In the genomic region with DNA sequence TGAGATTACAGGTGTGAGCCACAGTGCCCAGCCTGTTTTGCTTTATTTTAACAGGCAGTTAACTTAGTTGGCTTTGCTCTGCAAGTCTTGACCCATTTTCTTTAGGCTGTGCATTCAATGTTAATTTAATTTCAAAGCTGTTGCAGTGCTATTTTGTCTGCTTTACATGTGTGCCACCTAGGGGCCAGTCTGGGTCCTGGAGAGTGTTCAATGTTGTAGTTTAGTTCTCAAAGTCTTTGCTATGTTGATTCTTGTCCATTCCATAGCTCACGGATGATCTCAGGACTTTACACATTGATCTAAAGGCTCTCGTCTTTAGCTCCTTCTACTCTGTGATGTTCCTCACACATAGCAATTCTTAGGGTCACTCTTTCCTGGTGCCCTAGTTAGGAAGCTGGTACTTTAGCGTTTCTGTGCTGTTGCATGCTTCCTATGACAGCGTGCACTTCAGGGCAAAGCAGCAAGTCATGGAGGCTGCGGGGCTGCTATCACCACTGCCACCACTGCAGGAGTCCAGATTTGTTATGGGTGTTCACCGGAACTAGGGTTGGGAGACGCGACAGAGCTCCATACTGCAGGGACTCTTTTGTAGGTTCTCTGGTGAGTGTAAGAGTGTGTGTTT, we compare ENCODE assay signal across 8 cellular contexts. TPM values are rescaled to one million over a fixed set of nuclear protein-coding genes. Genes with fewer than 3 reads are reported as not detected.
DNase-seq lines count a peak whose midpoint lies in the region; ATAC-seq, FAIRE-seq and TF ChIP-seq lines count a peak whose summit lies in the region.

No MANE protein-coding gene starts in this region.

- H3K4me3 ChIP-seq in GM23338 = no peak overlapping the region
- H3K4me3 ChIP-seq in PC-3 (ENCODE audit: low read length) = no peak overlapping the region
- no peak overlapping the region for H3K4me3 ChIP-seq in GM12878
- no peak overlapping the region for H3K4me3 ChIP-seq in uterus

- TF ChIP-seq POLR2A in GM12878 (IDR thresholded peaks at IDR 0.05; ENCODE audit: low read depth, low read length) (no peak), uterus (IDR thresholded peaks at IDR 0.05) (no peak)

- ATAC-seq in GM23338 = peak; percentile 77
- peak; percentile 94 for ATAC-seq in PC-3
- ATAC-seq in GM12878 = peak; percentile 87
- no peak for ATAC-seq in stimulated activated memory B cell treated with anti-CD40 and anti-IgM and Interleukin-4, amounts not matched to agents 10 μg/mL and 1 μg/mL and 100 μg/mL, for 72 hours

- H3K9ac ChIP-seq in PC-3 (ENCODE audit: low read length) (no peak overlapping the region), GM12878 (ENCODE audit: control insufficient read depth, insufficient read depth, low read length) (no peak overlapping the region)

- H4K20me1 ChIP-seq in GM23338 (replicated peaks; ENCODE audit: insufficient read depth) (no peaks in the 10 kb centered on the region), PC-3 (ENCODE audit: low read length) (no peaks in the 10 kb centered on the region), GM12878 (ENCODE audit: control insufficient read depth, insufficient read depth) (no peaks in the 10 kb centered on the region)

- H3K9me2 ChIP-seq in GM23338 (ENCODE audit: insufficient read depth) = peaks cover 5% of the 10 kb centered on the region; the same call in 1 of the 2 replicates
- H3K9me2 ChIP-seq in PC-3 (replicated peaks; ENCODE audit: low read length) = no peaks in the 10 kb centered on the region

- H3K4me1 ChIP-seq in GM23338 (ENCODE audit: insufficient read depth) = no peaks in the 10 kb centered on the region
- H3K4me1 ChIP-seq in PC-3 (ENCODE audit: insufficient read depth, low read length) = 0 out of 2 replicates have a peak, but pooled peaks cover 9% of the 10 kb centered on the region
- no peaks in the 10 kb centered on the region for H3K4me1 ChIP-seq in GM12878 (ENCODE audit: control insufficient read depth, insufficient read depth, low read length)
- H3K4me1 ChIP-seq in uterus = no peaks in the 10 kb centered on the region

- no peaks in the 10 kb centered on the region for H3K4me1 Mint-ChIP-seq in GM23338
- no peaks in the 10 kb centered on the region for H3K4me1 Mint-ChIP-seq in stimulated activated memory B cell treated with anti-CD40 and anti-IgM and Interleukin-4, amounts not matched to agents 10 μg/mL and 1 μg/mL and 100 μg/mL, for 72 hours

- SMC1A ChIA-PET in GM12878 (lab: Charles Lee; ENCODE audit: uncharacterized antibody, unreplicated experiment) = interaction anchor here (0.6 to 3.0 kb wide), 4 partner anchors 12 to 210 kb away, joined by 3 to 17 read pairs (median 4); no protein-coding TSS in a partner anchor

- no peaks in the 10 kb centered on the region for H3K27me3 Mint-ChIP-seq in GM23338 (ENCODE audit: insufficient read depth, low read depth, poor library complexity)
- H3K27me3 Mint-ChIP-seq in stimulated activated memory B cell treated with anti-CD40 and anti-IgM and Interleukin-4, amounts not matched to agents 10 μg/mL and 1 μg/mL and 100 μg/mL, for 72 hours = peaks cover 41% of the 10 kb centered on the region

- in situ Hi-C loops in GM12878 (cut with MboI) = no loop called here

- H3K27ac ChIP-seq in GM23338 (ENCODE audit: low read depth) = no peak overlapping the region
- no peak overlapping the region for H3K27ac ChIP-seq in PC-3 (ENCODE audit: low read length)
- no peak overlapping the region for H3K27ac ChIP-seq in GM12878 (ENCODE audit: control insufficient read depth, insufficient read depth)
- no peak overlapping the region for H3K27ac ChIP-seq in uterus

- peak overlapping the region; percentile 75; the same call in 1 of the 2 replicates for H2AFZ ChIP-seq in GM23338
- peak overlapping the region; percentile 20; the same call in 1 of the 2 replicates for H2AFZ ChIP-seq in PC-3 (ENCODE audit: low read length)
- no peak overlapping the region for H2AFZ ChIP-seq in GM12878 (ENCODE audit: control insufficient read depth, low read depth, low read length)

- H3K79me2 ChIP-seq in GM23338 (replicated peaks; ENCODE audit: insufficient read depth) (no peaks in the 10 kb centered on the region), PC-3 (ENCODE audit: low read length) (no peaks in the 10 kb centered on the region), GM12878 (ENCODE audit: control insufficient read depth, insufficient read depth, low read length) (no peaks in the 10 kb centered on the region)

- H3K36me3 Mint-ChIP-seq in GM23338 (ENCODE audit: low read depth) = peaks cover 5% of the 10 kb centered on the region; the same call in 2 of the 3 replicates
- H3K36me3 Mint-ChIP-seq in stimulated activated memory B cell treated with anti-CD40 and anti-IgM and Interleukin-4, amounts not matched to agents 10 μg/mL and 1 μg/mL and 100 μg/mL, for 72 hours = no peaks in the 10 kb centered on the region

- 0 out of 2 replicates have a peak overlapping the region, but pooled peaks have one; percentile 20 for H3K27ac Mint-ChIP-seq in GM23338
- H3K27ac Mint-ChIP-seq in stimulated activated memory B cell treated with anti-CD40 and anti-IgM and Interleukin-4, amounts not matched to agents 10 μg/mL and 1 μg/mL and 100 μg/mL, for 72 hours = no peak overlapping the region

- no peaks in the 10 kb centered on the region for H3F3A ChIP-seq in GM23338 (replicated peaks; ENCODE audit: low read depth)
- H3F3A ChIP-seq in PC-3 (ENCODE audit: low read length, unreplicated experiment) = no peaks in the 10 kb centered on the region

- TF ChIP-seq RAD21 in GM12878 (IDR thresholded peaks at IDR 0.05; ENCODE audit: insufficient read depth, low read depth, low read length) = peak; percentile 75

- H3K9me3 ChIP-seq in PC-3 (ENCODE audit: low read length) = no peaks in the 10 kb centered on the region
- no peaks in the 10 kb centered on the region for H3K9me3 ChIP-seq in GM12878 (replicated peaks; ENCODE audit: control insufficient read depth, insufficient read depth, low read length)
- H3K9me3 ChIP-seq in uterus = no peaks in the 10 kb centered on the region

- TF ChIP-seq EP300 in GM12878 (IDR thresholded peaks at IDR 0.05; ENCODE audit: borderline replicate concordance in 1 of 2, control insufficient read depth in 1 of 2, low read depth in 2 of 2, low read length in 2 of 2) = no peak

- BruUV-seq in PC-3 (replicated peaks; lab: Mats Ljungman, UMichigan) = no TSS peak
- no TSS peak for BruUV-seq in GM12878 (replicated peaks; lab: Mats Ljungman, UMichigan)

- H3K27me3 ChIP-seq in GM23338 (ENCODE audit: insufficient read depth) = no peaks in the 10 kb centered on the region
- no peaks in the 10 kb centered on the region for H3K27me3 ChIP-seq in PC-3 (ENCODE audit: low read length)
- no peaks in the 10 kb centered on the region; a peak in 2 of 4 replicates for H3K27me3 ChIP-seq in GM12878 (replicated peaks in 1 of 2; ENCODE audit: control insufficient read depth in 2 of 2, insufficient read depth in 2 of 2, low read length in 1 of 2)
- no peaks in the 10 kb centered on the region for H3K27me3 ChIP-seq in uterus

- H3K4me2 ChIP-seq in GM23338 = no peak overlapping the region
- no peak overlapping the region for H3K4me2 ChIP-seq in PC-3 (ENCODE audit: low read length)
- H3K4me2 ChIP-seq in GM12878 (ENCODE audit: control insufficient read depth, insufficient read depth) = no peak overlapping the region

- WGBS in GM12878 (ENCODE audit: insufficient coverage, insufficient replicate concordance, low lambda C conversion rate, missing lambda C conversion rate) = 55% methylated on average over 8 of the region's 8 CpGs

- no peak for FAIRE-seq in GM12878 (lab: Jason Lieb, UNC)

- no peaks in the 10 kb centered on the region; the same call in 1 of the 2 replicates for H3K36me3 ChIP-seq in GM23338 (ENCODE audit: insufficient read depth)
- no peaks in the 10 kb centered on the region for H3K36me3 ChIP-seq in PC-3 (ENCODE audit: low read depth, low read length)
- H3K36me3 ChIP-seq in GM12878 (ENCODE audit: control insufficient read depth in 2 of 2, insufficient read depth in 2 of 2, low read length in 1 of 2) = no peaks in the 10 kb centered on the region
- no peaks in the 10 kb centered on the region for H3K36me3 ChIP-seq in uterus

- TF ChIP-seq CTCF in GM23338 (conservative IDR thresholded peaks at IDR 0.05; ENCODE audit: low read depth in 2 of 2) (peak; percentile 73 to 75), PC-3 (conservative IDR thresholded peaks at IDR 0.05; ENCODE audit: low read depth, low read length) (peak; percentile 83), GM12878 (IDR thresholded peaks at IDR 0.05 in 2 of 3, conservative IDR thresholded peaks at IDR 0.05 in 1 of 3; ENCODE audit: control insufficient read depth in 2 of 3, extremely low read depth in 1 of 3, insufficient read depth in 1 of 3, low read depth in 3 of 3, low read length in 3 of 3) (peak; percentile 56 to 63 (median 61); a peak in 5 of 6 replicates), uterus (IDR thresholded peaks at IDR 0.05) (peak in 1 of 4 experiments; percentile 15)

- DNase-seq in NOMO-1 (lab: John Stamatoyannopoulos, UW; ENCODE audit: unreplicated experiment in 2 of 2) (peak; percentile 23 to 40), NOMO-1 treated with dmso at 0.1 percent for 144 hours (lab: John Stamatoyannopoulos, UW; ENCODE audit: unreplicated experiment) (no peak), GM23338 (ENCODE audit: low spot score) (peak; percentile 57), PC-3 (peak; percentile 62), GM12878 (ENCODE audit: low read depth, low spot score) (no peak), lung microvascular endothelial cell (ENCODE audit: low read depth in 2 of 2) (peak; percentile 54 to 63), uterus (no peak)

- CTCF ChIA-PET in PC-3 (lab: Charles Lee) = interaction anchor here (0.6 to 1.4 kb wide), 14 partner anchors 13 to 720 kb away, joined by 3 to 18 read pairs (median 4); partner anchors contain the start of gene PKD1L1
- CTCF ChIA-PET in GM12878 (lab: Yijun Ruan, JAX) = interaction anchor here (0.6 to 1.9 kb wide), 13 partner anchors 10 to 217 kb away, joined by 3 to 26 read pairs (median 4); no protein-coding TSS in a partner anchor

- intact Hi-C loops in PC-3 (cut with micrococcal nuclease) = loop anchor here (1.0 kb wide), 3 partner anchors 16 to 210 kb away; no protein-coding TSS in a partner anchor
- intact Hi-C loops in GM12878 (cut with micrococcal nuclease; ENCODE audit: unreplicated experiment) = loop anchor here (1.0 to 2.0 kb wide), 2 partner anchors 44 to 210 kb away; no protein-coding TSS in a partner anchor
- intact Hi-C loops in uterus (cut with DNase I; ENCODE audit: low total_unique reads) = no loop called here

- POLR2A ChIA-PET in PC-3 (lab: Charles Lee; ENCODE audit: unreplicated experiment) (interaction anchor here (0.6 to 0.7 kb wide), 2 partner anchors 19 to 364 kb away, joined by 3 to 5 read pairs; no protein-coding TSS in a partner anchor), GM12878 (lab: Charles Lee) (no interaction called here)

- H3K9me3 Mint-ChIP-seq in GM23338 = peaks cover 19% of the 10 kb centered on the region
- peaks cover 6% of the 10 kb centered on the region for H3K9me3 Mint-ChIP-seq in stimulated activated memory B cell treated with anti-CD40 and anti-IgM and Interleukin-4, amounts not matched to agents 10 μg/mL and 1 μg/mL and 100 μg/mL, for 72 hours

- H3K4me3 Mint-ChIP-seq in GM23338 = no peak overlapping the region
- H3K4me3 Mint-ChIP-seq in stimulated activated memory B cell treated with anti-CD40 and anti-IgM and Interleukin-4, amounts not matched to agents 10 μg/mL and 1 μg/mL and 100 μg/mL, for 72 hours = no peak overlapping the region

- RAD21 ChIA-PET in GM12878 (lab: Charles Lee; ENCODE audit: unreplicated experiment) = interaction anchor here (1.1 to 1.4 kb wide), 4 partner anchors 45 to 227 kb away, joined by 3 to 17 read pairs (median 7); no protein-coding TSS in a partner anchor

RNA-seq across cellular contexts. Expression of gene ABCA13, which starts 16.4 kb away (rescaled TPM):
- 0.16 and 0.21 TPM in 2 replicates for total RNA-seq in GM23338 (2014; rRNA removed; shearing (Covaris generic))
- polyA plus RNA-seq in GM23338 (2016; fragmentation: Nextera tagmentation; extraction: Ambion mirVana) = not detected in 2 replicates
- total RNA-seq in PC-3 (2014; rRNA removed) = 1.8 and 2.1 TPM in 2 replicates
- 0.65 and 0.69 TPM in 2 replicates for total RNA-seq in GM12878 (2013; cell fraction: nucleolus; rRNA removed)
- total RNA-seq in GM12878 (2014; rRNA removed) = under 0.01 and 0.11 TPM in 2 replicates
- 0.04 and 0.05 TPM in 2 replicates for total RNA-seq in GM12878 (2014; rRNA removed; fragmentation: Illumina TruSeq; extraction: Trizol)
- total RNA-seq in GM12878 (2021) = 0.03 TPM in 1 of 2 replicates, not detected in the other
- polyA plus RNA-seq in GM12878 (2011; ENCODE audit: low read depth) = not detected
- polyA plus RNA-seq in GM12878 (2011; rRNA removed) = 0.75 and 0.98 TPM in 2 replicates
- 0.25 and 0.33 TPM in 2 replicates for polyA plus RNA-seq in GM12878 (2011; cell fraction: cytosol; rRNA removed)
- 0.23 and 0.31 TPM in 2 replicates for polyA plus RNA-seq in GM12878 (2011; cell fraction: nucleus; rRNA removed)
- 0.04 TPM in 1 of 2 replicates, not detected in the other for polyA plus RNA-seq in GM12878 (2012)
- 0.03 and 0.05 TPM in 2 replicates for polyA plus RNA-seq in GM12878 (2014; fragmentation: Illumina TruSeq; extraction: Trizol)
- under 1 TPM in 1 of 2 experiments, not detected in 1; 0.04 TPM for polyA plus RNA-seq in GM12878 (2014; fragmentation: Nextera tagmentation; extraction: Ambion mirVana)
- 0.04 TPM in 2 replicates for polyA plus RNA-seq in GM12878 (2014; rRNA removed)
- under 1 TPM in 1 of 2 experiments, not detected in 1; 0.15 TPM for polyA plus RNA-seq in GM12878 (2016; fragmentation: Nextera tagmentation; extraction: Ambion mirVana)
- polyA minus RNA-seq in GM12878 (2011; rRNA and poly(A)+ RNA removed) = 2.5 and 3.1 TPM in 2 replicates
- 2.3 TPM in 1 of 2 replicates, not detected in the other for polyA minus RNA-seq in GM12878 (2011; cell fraction: cytosol; rRNA and poly(A)+ RNA removed)
- polyA minus RNA-seq in GM12878 (2011; cell fraction: nucleus; rRNA and poly(A)+ RNA removed) = 1.2 and 1.8 TPM in 2 replicates
- total RNA-seq in lung microvascular endothelial cell = under 0.01 TPM in 1 of 2 replicates, not detected in the other
- total RNA-seq in uterus = 1 to 10 TPM in 1 of 4 donors, under 1 TPM in 2, not detected in 1; 0.12 to 1.0 (median 0.26) TPM

Comparison
In these comparisons a context has a peak if more than half of its experiments do, and no peak if none do; other contexts are left out.
1. DNase-seq: peak in NOMO-1 (2 of 2), GM23338 (single experiment), PC-3 (single experiment) and lung microvascular endothelial cell (2 of 2); none in NOMO-1 treated with dmso at 0.1 percent for 144 hours (single experiment), GM12878 (single experiment) and uterus (0 of 2).